Comparison of ENCODE assay signal across 12 cellular contexts in the genomic region with DNA sequence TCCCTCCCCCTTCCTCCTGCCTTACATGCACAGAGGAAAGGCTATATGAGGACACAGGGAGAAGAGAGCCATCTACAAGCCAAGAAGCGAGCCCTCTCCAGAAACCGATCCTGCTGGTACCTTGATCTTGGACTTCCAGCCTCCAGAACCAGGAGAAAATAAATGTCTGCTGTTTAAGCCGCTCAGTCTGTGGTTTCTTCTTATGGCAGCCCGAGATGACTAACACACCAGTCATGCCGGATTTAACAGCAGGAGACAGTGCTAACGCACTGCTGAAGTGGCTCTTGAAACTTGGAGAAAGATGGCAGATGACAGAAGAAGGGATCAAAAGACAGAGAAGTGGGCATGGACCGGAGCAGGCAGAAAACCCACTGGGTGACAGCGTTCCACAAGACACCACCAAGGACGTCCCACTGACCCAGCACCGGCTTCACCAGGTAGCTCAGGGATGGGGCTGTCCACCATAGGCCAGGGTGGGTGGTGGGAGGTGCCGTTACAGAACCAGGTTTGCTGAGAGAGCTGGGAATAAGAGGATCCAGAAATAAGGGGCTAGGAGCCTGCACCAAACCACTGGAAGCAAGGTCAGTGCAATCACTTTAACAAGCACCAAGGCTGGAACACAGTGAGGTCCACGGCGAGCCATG. TPM values are rescaled to one million over a fixed set of nuclear protein-coding genes. Genes with fewer than 3 reads are reported as not detected.
DNase-seq lines count a peak whose midpoint lies in the region; TF ChIP-seq lines count a peak whose summit lies in the region.
"Had no signal": no experiment of that assay in that cellular context is flagged by ENCODE, and none has a peak within 500 bp of the region (broad histone marks: within the 10 kb centered on the region; RNA-seq: fewer than 3 reads in every experiment).

No MANE protein-coding gene starts in this region.

- H3K4me3 Mint-ChIP-seq in activated T-helper 1 cell treated with anti-CD3 and anti-CD28 coated beads, Interleukin-12 subunit alpha, Interleukin-12 subunit beta, Interleukin-2, Interleukin-4 antibody, amounts not matched to agents 30 ng/mL and 10 ng/mL and 1 ng/mL, durations not matched to agents 14 hours and 24 hours and 36 hours: no peak overlapping the region

- in situ Hi-C loops in astrocyte of the spinal cord (cut with HindIII; ENCODE audit: low sequenced_read_pairs): no loop called here

- no peaks in the 10 kb centered on the region for H3K4me1 Mint-ChIP-seq in activated T-helper 1 cell treated with anti-CD3 and anti-CD28 coated beads, Interleukin-12 subunit alpha, Interleukin-12 subunit beta, Interleukin-2, Interleukin-4 antibody, amounts not matched to agents 30 ng/mL and 10 ng/mL and 1 ng/mL, durations not matched to agents 14 hours and 24 hours and 36 hours (ENCODE audit: low read depth)

- H3K9me3 Mint-ChIP-seq in activated T-helper 1 cell treated with anti-CD3 and anti-CD28 coated beads, Interleukin-12 subunit alpha, Interleukin-12 subunit beta, Interleukin-2, Interleukin-4 antibody, amounts not matched to agents 30 ng/mL and 10 ng/mL and 1 ng/mL, durations not matched to agents 14 hours and 24 hours and 36 hours: no peaks in the 10 kb centered on the region

- peaks cover 34% of the 10 kb centered on the region for H3K27me3 Mint-ChIP-seq in activated T-helper 1 cell treated with anti-CD3 and anti-CD28 coated beads, Interleukin-12 subunit alpha, Interleukin-12 subunit beta, Interleukin-2, Interleukin-4 antibody, amounts not matched to agents 30 ng/mL and 10 ng/mL and 1 ng/mL, durations not matched to agents 14 hours and 24 hours and 36 hours (ENCODE audit: insufficient read depth)

- H3K36me3 Mint-ChIP-seq in activated T-helper 1 cell treated with anti-CD3 and anti-CD28 coated beads, Interleukin-12 subunit alpha, Interleukin-12 subunit beta, Interleukin-2, Interleukin-4 antibody, amounts not matched to agents 30 ng/mL and 10 ng/mL and 1 ng/mL, durations not matched to agents 14 hours and 24 hours and 36 hours (ENCODE audit: low read depth): no peaks in the 10 kb centered on the region

- H3K4me3 ChIP-seq in astrocyte of the spinal cord (ENCODE audit: low read depth, low read length): no peak overlapping the region
- H3K4me3 ChIP-seq: adrenal gland had no signal

- intact Hi-C loops in activated T-helper 1 cell treated with anti-CD3 and anti-CD28 coated beads, Interleukin-12 subunit alpha, Interleukin-12 subunit beta, Interleukin-2, Interleukin-4 antibody, amounts not matched to agents 30 ng/mL and 10 ng/mL and 1 ng/mL, durations not matched to agents 14 hours and 24 hours and 36 hours (cut with micrococcal nuclease): no loop called here

- no peak for TF ChIP-seq CTCF in astrocyte of the spinal cord (IDR thresholded peaks at IDR 0.05; ENCODE audit: low read depth, low read length)

- DNase-seq in ELR (ENCODE audit: low read depth) (peak; percentile 89), NCI-H226 (peak; percentile 61), astrocyte of the spinal cord (ENCODE audit: low read depth, low spot score) (peak; percentile 82), myocyte (ENCODE audit: low read depth) (peak; percentile 46), GOT3 (lab: John Stamatoyannopoulos, UW) (no peak), amniotic stem cell (lab: John Stamatoyannopoulos, UW) (no peak), SKM-1 (lab: John Stamatoyannopoulos, UW; ENCODE audit: unreplicated experiment) (no peak)
- no peak for DNase-seq in activated T-helper 1 cell treated with anti-CD3 and anti-CD28 coated beads, Interleukin-12 subunit alpha, Interleukin-12 subunit beta, Interleukin-2, Interleukin-4 antibody, amounts not matched to agents 30 ng/mL and 10 ng/mL and 1 ng/mL, durations not matched to agents 14 hours and 24 hours and 36 hours (ENCODE audit: low spot score)
- DNase-seq: adrenal gland, left cardiac atrium, NCI-H446, occipital lobe had no signal

- H3K27ac Mint-ChIP-seq in activated T-helper 1 cell treated with anti-CD3 and anti-CD28 coated beads, Interleukin-12 subunit alpha, Interleukin-12 subunit beta, Interleukin-2, Interleukin-4 antibody, amounts not matched to agents 30 ng/mL and 10 ng/mL and 1 ng/mL, durations not matched to agents 14 hours and 24 hours and 36 hours: no peak overlapping the region

RNA-seq across cellular contexts. Expression of gene MAN2B2, which starts 6.2 kb away (rescaled TPM):
- 15.2 and 20.5 TPM in 2 replicates for total RNA-seq in myocyte
- polyA plus RNA-seq in myocyte (2012): 37.6 TPM
- total RNA-seq in activated T-helper 1 cell treated with anti-CD3 and anti-CD28 coated beads, Interleukin-12 subunit alpha, Interleukin-12 subunit beta, Interleukin-2, Interleukin-4 antibody, amounts not matched to agents 30 ng/mL and 10 ng/mL and 1 ng/mL, durations not matched to agents 14 hours and 24 hours and 36 hours: 13.9 and 14.0 TPM in 2 replicates

Comparison
In these comparisons a context has a peak if more than half of its experiments do, and no peak if none do; other contexts are left out.
1. DNase-seq: peak in ELR (single experiment), NCI-H226 (single experiment), astrocyte of the spinal cord (single experiment) and myocyte (single experiment); none in GOT3 (single experiment), amniotic stem cell (single experiment), activated T-helper 1 cell treated with anti-CD3 and anti-CD28 coated beads, Interleukin-12 subunit alpha, Interleukin-12 subunit beta, Interleukin-2, Interleukin-4 antibody, amounts not matched to agents 30 ng/mL and 10 ng/mL and 1 ng/mL, durations not matched to agents 14 hours and 24 hours and 36 hours (single experiment) and SKM-1 (single experiment).